7 cellular contexts compared by ENCODE assay signal in genomic region chr4:144056800-144057199, GRCh38. TPM values are rescaled to one million over a fixed set of nuclear protein-coding genes. Genes with fewer than 3 reads are reported as not detected.
"Had no signal": no experiment of that assay in that cellular context is flagged by ENCODE, and none has a peak within 500 bp of the region (broad histone marks: within the 10 kb centered on the region; RNA-seq: fewer than 3 reads in every experiment).

No MANE protein-coding gene starts in this region.

- ATAC-seq: GM23338 had no signal

- H2AFZ ChIP-seq: GM23338 had no signal

- DNase-seq: H9, HCEC 1CT, IMR-90, KG1 had no signal

- H3K4me3 ChIP-seq: GM23338 had no signal

- H3K27ac Mint-ChIP-seq: GM23338, H9 had no signal

- H3K4me2 ChIP-seq: GM23338 had no signal

- H3K4me3 Mint-ChIP-seq: GM23338, H9 had no signal

RNA-seq across cellular contexts. Expression of gene GYPB, which starts 37.6 kb away (rescaled TPM):
- total RNA-seq: GM23338, H1, H9, HT-29, IMR-90 had no signal
- polyA plus RNA-seq: GM23338, H1, IMR-90 had no signal
